ENCODE assay signal across 8 cellular contexts in the genomic region with DNA sequence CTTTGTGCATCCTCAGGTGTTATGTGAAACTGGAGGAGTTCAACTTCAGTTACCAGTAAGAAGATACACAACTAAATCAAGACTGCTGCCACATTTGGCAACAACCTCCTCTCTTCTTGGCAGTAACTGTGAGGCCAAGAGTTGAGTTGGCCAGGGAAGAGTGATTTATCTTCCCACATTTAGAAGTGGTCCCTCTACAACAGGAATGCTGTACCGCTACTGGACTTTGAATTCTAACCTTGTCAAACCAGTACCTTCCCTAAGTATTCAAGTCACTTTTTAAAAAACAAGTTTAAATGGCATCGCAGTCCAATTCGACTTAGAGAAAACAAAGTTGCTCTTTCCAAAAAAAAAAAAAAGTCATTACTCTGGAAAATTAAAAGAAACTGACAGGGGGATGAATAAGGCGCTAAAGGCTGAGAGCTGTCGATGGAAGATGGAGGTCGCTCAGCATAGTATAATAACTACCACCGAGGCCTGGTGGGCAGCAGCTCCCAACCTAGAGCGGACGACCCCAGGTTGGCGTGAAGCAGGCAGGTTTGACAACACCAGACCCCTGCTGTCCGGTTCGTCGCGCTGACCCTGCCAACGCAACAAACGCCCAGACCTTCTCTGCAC. TPM values are rescaled to one million over a fixed set of nuclear protein-coding genes. Genes with fewer than 3 reads are reported as not detected.
DNase-seq lines count a peak whose midpoint lies in the region; ATAC-seq, FAIRE-seq and TF ChIP-seq lines count a peak whose summit lies in the region.

No MANE protein-coding gene starts in this region.

- peaks cover 4% of the 10 kb centered on the region for H3K36me3 Mint-ChIP-seq in activated CD8-positive, alpha-beta memory T cell treated with anti-CD3 and anti-CD28 coated beads, Interleukin-2, amount 10 ng/mL, durations not matched to agents 7 days and 5 days

- peak overlapping the region; percentile 80 for H3K4me3 Mint-ChIP-seq in activated CD8-positive, alpha-beta memory T cell treated with anti-CD3 and anti-CD28 coated beads, Interleukin-2, amount 10 ng/mL, durations not matched to agents 7 days and 5 days

- TF ChIP-seq CTCF in MM.1S (IDR thresholded peaks at IDR 0.05; ENCODE audit: low read length) (no peak), bronchial epithelial cell (IDR thresholded peaks at IDR 0.05; ENCODE audit: insufficient read depth, low read length, severe bottlenecking) (no peak), stomach (IDR thresholded peaks at IDR 0.05) (no peak)

- intact Hi-C loops in stomach (cut with DNase I; ENCODE audit: low total_unique reads), result no loop called here

- peak overlapping the region; percentile 47 for H3K4me2 ChIP-seq in MM.1S (ENCODE audit: low read depth, low read length)

- H3K27ac ChIP-seq in MM.1S (ENCODE audit: low read length) (peak overlapping the region; percentile 93; the same call in 1 of the 2 replicates), stomach (peak overlapping the region; percentile 90 to 98 (median 95))

- DNase-seq in activated CD8-positive, alpha-beta memory T cell treated with anti-CD3 and anti-CD28 coated beads, Interleukin-2, amount 10 ng/mL, durations not matched to agents 7 days and 5 days, result no peak
- no peak for DNase-seq in activated CD8-positive, alpha-beta memory T cell treated with anti-CD3 and anti-CD28 coated beads for 24 hours
- DNase-seq in MM.1S, result peak; percentile 18
- no peak for DNase-seq in bronchial epithelial cell (ENCODE audit: low read depth)
- DNase-seq in kidney tubule cell (ENCODE audit: low spot score), result peak; percentile 23
- DNase-seq in stomach, result no peak
- DNase-seq in H4 (ENCODE audit: low spot score), result no peak
- no peak for DNase-seq in NK-92 (lab: John Stamatoyannopoulos, UW; ENCODE audit: unreplicated experiment)

- FAIRE-seq in bronchial epithelial cell (lab: Jason Lieb, UNC), result no peak

- H3K27ac Mint-ChIP-seq in activated CD8-positive, alpha-beta memory T cell treated with anti-CD3 and anti-CD28 coated beads, Interleukin-2, amount 10 ng/mL, durations not matched to agents 7 days and 5 days, result peak overlapping the region; percentile 33

- peak overlapping the region; percentile 88 for H3K4me3 ChIP-seq in MM.1S (ENCODE audit: low read length)
- H3K4me3 ChIP-seq in bronchial epithelial cell (ENCODE audit: low read depth, low read length), result peak overlapping the region; percentile 91
- peak overlapping the region; percentile 60 to 89 (median 76) for H3K4me3 ChIP-seq in stomach

- peaks cover 4% of the 10 kb centered on the region for H3K9me3 Mint-ChIP-seq in activated CD8-positive, alpha-beta memory T cell treated with anti-CD3 and anti-CD28 coated beads, Interleukin-2, amount 10 ng/mL, durations not matched to agents 7 days and 5 days (ENCODE audit: low read depth)

- no peaks in the 10 kb centered on the region for H3K9me2 ChIP-seq in MM.1S (replicated peaks; ENCODE audit: insufficient read depth, low read length)

- no peaks in the 10 kb centered on the region; the same call in 1 of the 2 replicates for H4K20me1 ChIP-seq in MM.1S (ENCODE audit: insufficient read depth, low read length)

- ATAC-seq in activated CD8-positive, alpha-beta memory T cell treated with anti-CD3 and anti-CD28 coated beads, Interleukin-2, amount 10 ng/mL, durations not matched to agents 7 days and 5 days, result no peak

- 2 to 11% (median 6%) methylated on average over 16 of the region's 16 CpGs for WGBS in stomach, 5 donors

- H3K4me1 ChIP-seq in MM.1S (ENCODE audit: low read length) (peaks cover 28% of the 10 kb centered on the region), stomach (peaks cover 36 to 77% (median 60%) of the 10 kb centered on the region in 4 donors)

- peak overlapping the region; percentile 73 for H2AFZ ChIP-seq in MM.1S (ENCODE audit: low read length)

- peaks cover 11% of the 10 kb centered on the region; the same call in 1 of the 2 replicates for H3F3A ChIP-seq in MM.1S (ENCODE audit: insufficient read depth, low read length)

- TF ChIP-seq EP300 in stomach (IDR thresholded peaks at IDR 0.05), result no peak

- no peaks in the 10 kb centered on the region for H3K9me3 ChIP-seq in MM.1S (replicated peaks; ENCODE audit: insufficient read depth, low read length)
- H3K9me3 ChIP-seq in stomach, result no peaks in the 10 kb centered on the region

- no peaks in the 10 kb centered on the region for H3K36me3 ChIP-seq in MM.1S (replicated peaks; ENCODE audit: insufficient read depth, low read length)
- no peaks in the 10 kb centered on the region for H3K36me3 ChIP-seq in bronchial epithelial cell (ENCODE audit: control insufficient read depth, insufficient read depth, low read length)
- H3K36me3 ChIP-seq in stomach, result no peaks in the 10 kb centered on the region

- H3K27me3 Mint-ChIP-seq in activated CD8-positive, alpha-beta memory T cell treated with anti-CD3 and anti-CD28 coated beads, Interleukin-2, amount 10 ng/mL, durations not matched to agents 7 days and 5 days, result no peaks in the 10 kb centered on the region

- no peak for TF ChIP-seq POLR2A in stomach (IDR thresholded peaks at IDR 0.05)

- peak overlapping the region; percentile 91 for H3K9ac ChIP-seq in MM.1S (ENCODE audit: low read length)

- H3K79me2 ChIP-seq in MM.1S (ENCODE audit: low read length), result peaks cover 66% of the 10 kb centered on the region

- CTCF ChIA-PET in activated CD8-positive, alpha-beta memory T cell treated with anti-CD3 and anti-CD28 coated beads, Interleukin-2, amount 10 ng/mL, durations not matched to agents 7 days and 5 days (lab: Charles Lee), result no interaction called here

- H3K27me3 ChIP-seq in MM.1S (replicated peaks; ENCODE audit: insufficient read depth, low read length) (no peaks in the 10 kb centered on the region), bronchial epithelial cell (ENCODE audit: control insufficient read depth, insufficient read depth, low read length) (no peaks in the 10 kb centered on the region), stomach (no peaks in the 10 kb centered on the region)

- peaks cover 37% of the 10 kb centered on the region for H3K4me1 Mint-ChIP-seq in activated CD8-positive, alpha-beta memory T cell treated with anti-CD3 and anti-CD28 coated beads, Interleukin-2, amount 10 ng/mL, durations not matched to agents 7 days and 5 days

RNA-seq across cellular contexts. Expression of a gene that starts 1.0 kb away (rescaled TPM):
- total RNA-seq in activated CD8-positive, alpha-beta memory T cell treated with anti-CD3 and anti-CD28 coated beads, Interleukin-2, amount 10 ng/mL, durations not matched to agents 7 days and 5 days, result 10 to 100 TPM; 10.9 to 13.1 TPM
- total RNA-seq in bronchial epithelial cell (19.7 and 22.0 TPM in 2 replicates), stomach (100 to 1,000 TPM in 2 of 5 donors, 10 to 100 TPM in 3; 86.4 to 166 (median 95.1) TPM)
- polyA plus RNA-seq in stomach, result 10 to 100 TPM; 13.5 to 20.0 (median 15.5) TPM
- total RNA-seq in H4 (2014; rRNA removed; shearing (Covaris generic)), result 19.2 and 20.1 TPM in 2 replicates

Comparison
In these comparisons a context has a peak if more than half of its experiments do, and no peak if none do; other contexts are left out.
1. DNase-seq: peak in MM.1S (single experiment) and kidney tubule cell (single experiment); none in activated CD8-positive, alpha-beta memory T cell treated with anti-CD3 and anti-CD28 coated beads, Interleukin-2, amount 10 ng/mL, durations not matched to agents 7 days and 5 days (single experiment), activated CD8-positive, alpha-beta memory T cell treated with anti-CD3 and anti-CD28 coated beads for 24 hours (single experiment), bronchial epithelial cell (single experiment), stomach (single experiment), H4 (single experiment) and NK-92 (single experiment).
2. Peak in every context shown above with its lines, with median percentiles within 50 percentile points of each other: H3K4me3 ChIP-seq.